In the genomic region with DNA sequence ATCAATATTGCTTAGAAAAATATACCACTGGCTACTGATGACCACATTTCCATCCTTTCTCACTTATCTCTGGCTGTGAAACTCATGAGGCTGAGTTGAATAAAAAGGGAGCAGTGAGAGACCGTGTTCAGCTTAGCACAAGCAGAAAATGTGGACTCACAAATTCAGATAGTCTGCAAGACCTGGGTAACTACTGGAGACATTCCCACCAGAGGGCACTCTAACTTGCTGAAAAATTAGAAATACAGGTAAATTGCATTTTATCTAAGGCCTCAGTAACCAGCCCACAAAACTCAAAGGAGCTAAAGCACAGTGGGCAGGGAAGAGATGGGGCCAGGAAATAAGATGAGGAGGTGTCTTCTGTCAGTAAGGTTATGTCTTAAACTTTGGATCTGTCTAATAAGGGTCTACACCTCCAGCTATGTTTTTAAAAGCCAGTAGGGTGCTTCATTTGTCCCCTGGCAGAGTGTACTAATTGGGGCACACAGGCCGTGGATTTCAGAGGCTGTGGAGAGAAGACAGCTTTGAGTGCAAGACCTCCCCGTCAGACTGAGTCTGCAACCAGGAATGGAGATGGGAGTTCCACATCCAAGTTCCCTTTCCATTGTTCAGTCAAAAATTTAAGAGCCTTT, we compare ENCODE assay signal across 1 cellular context.
TF ChIP-seq lines count a peak whose summit lies in the region.

No MANE protein-coding gene starts in this region.

TF ChIP-seq in IMR-90, 13 proteins besides CTCF, POLR2A, EP300 and RAD21:
- TF ChIP-seq MXI1 (IDR thresholded peaks at IDR 0.05; ENCODE audit: borderline replicate concordance, low read depth, low read length) (no peak), SMC3 (IDR thresholded peaks at IDR 0.05; ENCODE audit: low read depth, low read length) (peak; percentile 67), CEBPB (IDR thresholded peaks at IDR 0.05; ENCODE audit: low read depth, low read length) (no peak), USF2 (IDR thresholded peaks at IDR 0.05; ENCODE audit: low read depth, low read length) (no peak), RFX5 (IDR thresholded peaks at IDR 0.05; ENCODE audit: low read depth, low read length) (no peak)
